ENCODE assay signal across 26 cellular contexts in the genomic region with DNA sequence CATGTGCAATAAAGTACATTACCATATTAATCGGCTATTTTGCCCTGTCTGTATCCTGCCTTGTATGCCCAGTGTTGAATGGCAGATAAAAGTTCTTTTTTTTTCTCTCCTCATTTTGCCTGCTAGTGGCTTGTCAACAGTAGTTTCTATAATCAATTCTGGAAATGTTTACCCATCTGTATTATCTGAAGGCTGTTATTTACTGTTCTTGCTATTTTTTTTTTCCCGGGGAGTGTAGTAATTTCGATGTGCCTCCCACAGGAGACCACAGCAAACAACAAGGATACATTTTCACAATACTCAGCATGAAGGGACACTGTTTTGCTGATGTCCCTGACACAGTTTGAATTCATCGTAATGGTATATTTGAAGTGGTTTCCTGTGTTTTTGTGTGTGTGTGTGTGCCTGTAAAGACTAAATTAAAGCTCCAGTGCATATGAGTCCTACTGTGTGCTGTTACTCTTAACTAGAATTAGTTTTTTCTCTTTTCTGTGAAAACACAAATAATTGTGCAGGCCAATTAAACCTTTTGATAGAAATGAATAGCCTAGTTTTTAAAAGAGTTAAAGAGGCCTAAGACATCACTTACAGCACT.
DNase-seq lines count a peak whose midpoint lies in the region; ATAC-seq, FAIRE-seq and TF ChIP-seq lines count a peak whose summit lies in the region.
"Had no signal": no experiment of that assay in that cellular context is flagged by ENCODE, and none has a peak within 500 bp of the region (broad histone marks: within the 10 kb centered on the region; RNA-seq: fewer than 3 reads in every experiment).

No MANE protein-coding gene starts in this region.

- H3K27me3 ChIP-seq in Loucy (ENCODE audit: insufficient read depth, low read length, poor library complexity, severe bottlenecking): no peaks in the 10 kb centered on the region
- H3K27me3 ChIP-seq: stomach had no signal

- H3K9ac ChIP-seq in Loucy (ENCODE audit: low read depth, low read length, poor library complexity, severe bottlenecking): no peak overlapping the region

- H3K27me3 Mint-ChIP-seq in activated naive CD8-positive, alpha-beta T cell treated with anti-CD3 and anti-CD28 coated beads, Interleukin-2, amount 50 U/mL, for 24 hours: no peaks in the 10 kb centered on the region
- H3K27me3 Mint-ChIP-seq in naive thymus-derived CD8-positive, alpha-beta T cell: no peaks in the 10 kb centered on the region

- H3K4me1 ChIP-seq in Loucy (ENCODE audit: insufficient read depth, low read length, poor library complexity, severe bottlenecking): peaks cover 50% of the 10 kb centered on the region
- H3K4me1 ChIP-seq: BE2C had no signal

- POLR2A ChIA-PET in naive thymus-derived CD8-positive, alpha-beta T cell (lab: Charles Lee): interaction anchor here (0.6 to 6.8 kb wide), 5 partner anchors 8 to 24 kb away, joined by 3 to 77 read pairs (median 3); no protein-coding TSS in a partner anchor

- peaks cover 78% of the 10 kb centered on the region for H4K20me1 ChIP-seq in Loucy (ENCODE audit: insufficient read depth, low read length, poor library complexity, severe bottlenecking)

- no peaks in the 10 kb centered on the region for H3K9me2 ChIP-seq in Loucy (replicated peaks; ENCODE audit: low read depth, low read length)

- DNase-seq in NCI-H2227 (lab: John Stamatoyannopoulos, UW; ENCODE audit: unreplicated experiment) (peak; percentile 8), NCI-H2227 treated with DMSO at 0.1 percent for 48 hours (lab: John Stamatoyannopoulos, UW) (no peak), frontal cortex (ENCODE audit: low spot score in 2 of 2) (no peak)
- DNase-seq in activated naive CD8-positive, alpha-beta T cell treated with anti-CD3 and anti-CD28 coated beads, Interleukin-2, amount 50 U/mL, for 24 hours: no peak
- no peak for DNase-seq in naive thymus-derived CD8-positive, alpha-beta T cell
- no peak for DNase-seq in activated effector memory CD4-positive, alpha-beta T cell treated with anti-CD3 and anti-CD28 coated beads, Interleukin-2, amount 50 U/mL, for 16 hours
- DNase-seq: 8988T, BE2C, hippocampal formation, kidney, naive B cell, NCI-H1694, NCI-H774, SHP77 treated with DMSO at 0.1 percent for 48 hours, stomach, trophoblast cell, WERI-Rb-1 had no signal

- H3K27ac Mint-ChIP-seq in activated naive CD8-positive, alpha-beta T cell treated with anti-CD3 and anti-CD28 coated beads, Interleukin-2, amount 50 U/mL, for 24 hours: peak overlapping the region; percentile 81
- H3K27ac Mint-ChIP-seq in naive thymus-derived CD8-positive, alpha-beta T cell: peak overlapping the region; percentile 40 to 95 (median 88)
- H3K27ac Mint-ChIP-seq: brain, GM23338, naive B cell had no signal

- peaks cover 97% of the 10 kb centered on the region for H3K4me1 Mint-ChIP-seq in activated naive CD8-positive, alpha-beta T cell treated with anti-CD3 and anti-CD28 coated beads, Interleukin-2, amount 50 U/mL, for 24 hours
- H3K4me1 Mint-ChIP-seq in naive thymus-derived CD8-positive, alpha-beta T cell: peaks cover 59 to 97% (median 95%) of the 10 kb centered on the region in 4 donors

- H3K36me3 ChIP-seq in Loucy (ENCODE audit: insufficient read depth, low read length): peaks cover 3% of the 10 kb centered on the region; the same call in 1 of the 2 replicates
- H3K36me3 ChIP-seq: BE2C, stomach, WERI-Rb-1 had no signal

- H3K9me3 Mint-ChIP-seq in activated naive CD8-positive, alpha-beta T cell treated with anti-CD3 and anti-CD28 coated beads, Interleukin-2, amount 50 U/mL, for 24 hours: no peaks in the 10 kb centered on the region
- no peaks in the 10 kb centered on the region for H3K9me3 Mint-ChIP-seq in naive thymus-derived CD8-positive, alpha-beta T cell
- H3K9me3 Mint-ChIP-seq: activated naive CD4-positive, alpha-beta T cell treated with anti-CD3 and anti-CD28 coated beads, Interleukin-2, amount 50 U/mL, for 72 hours; brain; GM23338; naive B cell had no signal

- FAIRE-seq in frontal cortex (lab: Jason Lieb, UNC): no peak
- FAIRE-seq: colon, D721Med, endometrium, GM18507, kidney had no signal

- peak overlapping the region; percentile 52 for H3K4me3 Mint-ChIP-seq in activated naive CD8-positive, alpha-beta T cell treated with anti-CD3 and anti-CD28 coated beads, Interleukin-2, amount 50 U/mL, for 24 hours
- H3K4me3 Mint-ChIP-seq in naive thymus-derived CD8-positive, alpha-beta T cell: peak overlapping the region in 9 of 10 donors; percentile 42 to 87 (median 62)
- H3K4me3 Mint-ChIP-seq: brain, GM23338, naive B cell had no signal

- H3F3A ChIP-seq in Loucy (ENCODE audit: low read depth): no peaks in the 10 kb centered on the region

- peak overlapping the region; percentile 0 for H3K4me2 ChIP-seq in Loucy (ENCODE audit: low read depth, low read length, poor library complexity, severe bottlenecking)
- H3K4me2 ChIP-seq: GM23338 had no signal

- no peaks in the 10 kb centered on the region for H3K9me3 ChIP-seq in Loucy (ENCODE audit: insufficient read depth, low read depth, low read length)
- H3K9me3 ChIP-seq: BE2C, stomach had no signal

- ATAC-seq in activated naive CD8-positive, alpha-beta T cell treated with anti-CD3 and anti-CD28 coated beads, Interleukin-2, amount 50 U/mL, for 24 hours: no peak
- peak in 1 of 2 donors; percentile 26 for ATAC-seq in naive thymus-derived CD8-positive, alpha-beta T cell
- no peak for ATAC-seq in GM21723 (IDR thresholded peaks at IDR 0.05; ENCODE audit: unreplicated experiment)
- ATAC-seq: activated naive CD4-positive, alpha-beta T cell treated with anti-CD3 and anti-CD28 coated beads, Interleukin-2, amount 50 U/mL, for 72 hours; GM23338 had no signal

- H3K36me3 Mint-ChIP-seq in activated naive CD8-positive, alpha-beta T cell treated with anti-CD3 and anti-CD28 coated beads, Interleukin-2, amount 50 U/mL, for 24 hours (ENCODE audit: low read depth): peaks cover 13% of the 10 kb centered on the region
- peaks cover 0 to 7% (median 0%) of the 10 kb centered on the region in 3 donors for H3K36me3 Mint-ChIP-seq in naive thymus-derived CD8-positive, alpha-beta T cell
- H3K36me3 Mint-ChIP-seq: brain, naive B cell had no signal

- peaks cover 98% of the 10 kb centered on the region for H3K79me2 ChIP-seq in Loucy (ENCODE audit: insufficient read depth, low read length)

- H3K4me3 ChIP-seq in Loucy (ENCODE audit: low read length, poor library complexity, severe bottlenecking): no peak overlapping the region
- H3K4me3 ChIP-seq: GM23338, stomach had no signal

- H2AFZ ChIP-seq in Loucy (ENCODE audit: low read length): no peak overlapping the region
- H2AFZ ChIP-seq: GM23338 had no signal

- TF ChIP-seq CTCF in Loucy (conservative IDR thresholded peaks at IDR 0.05; ENCODE audit: low read length): no peak
